9 cellular contexts compared by ENCODE assay signal in genomic region chr21:41128981-41129380, GRCh38. TPM values are rescaled to one million over a fixed set of nuclear protein-coding genes. Genes with fewer than 3 reads are reported as not detected.
"Had no signal": no experiment of that assay in that cellular context is flagged by ENCODE, and none has a peak within 500 bp of the region (broad histone marks: within the 10 kb centered on the region; RNA-seq: fewer than 3 reads in every experiment).

No MANE protein-coding gene starts in this region.

- DNase-seq: GDM1, GF-D8 had no signal

- FAIRE-seq: G401.6, GM12878, GM12891, GM12892, GM18507, GM19239 had no signal

- ATAC-seq: GM12878 had no signal

- H3K4me3 ChIP-seq: GM12878 had no signal

RNA-seq across cellular contexts. Expression of gene BACE2, which starts 39.0 kb away (rescaled TPM):
- total RNA-seq: G401 had no signal
